Comparison of ENCODE assay signal across 8 cellular contexts in genomic region chr19:35936738-35937268, GRCh38. TPM values are rescaled to one million over a fixed set of nuclear protein-coding genes. Genes with fewer than 3 reads are reported as not detected.
A peak's percentile ranks its signal among the peaks of the same experiment; 100 is the strongest.
DNase-seq lines count a peak whose midpoint lies in the region; ATAC-seq, FAIRE-seq and TF ChIP-seq lines count a peak whose summit lies in the region.

No MANE protein-coding gene starts in this region.

- no peaks in the 10 kb centered on the region for H3K9me3 ChIP-seq in iPS-18c (ENCODE audit: control insufficient read depth, insufficient read depth, low read length)

- DNase-seq in NCI-H748 (lab: John Stamatoyannopoulos, UW; ENCODE audit: unreplicated experiment) (peak; percentile 28), NCI-H748 treated with DMSO at 0.1 percent for 48 hours (lab: John Stamatoyannopoulos, UW) (no peak), GM12891 (ENCODE audit: insufficient read length, low spot score) (no peak), NCI-H1694 (lab: John Stamatoyannopoulos, UW) (no peak), NCI-H1436 (lab: John Stamatoyannopoulos, UW) (no peak)
- no peak for DNase-seq in activated T-helper 1 cell treated with anti-CD3 and anti-CD28 coated beads, Interleukin-12 subunit alpha, Interleukin-12 subunit beta, Interleukin-2, Interleukin-4 antibody, amounts not matched to agents 30 ng/mL and 10 ng/mL and 1 ng/mL, durations not matched to agents 14 hours and 24 hours and 36 hours (ENCODE audit: low spot score)
- DNase-seq in stimulated activated naive CD8-positive, alpha-beta T cell treated with anti-CD3 and anti-CD28 coated beads, Interleukin-15, amount 100 ng/mL, for 72 hours, result no peak

- no peak for ATAC-seq in stimulated activated naive CD8-positive, alpha-beta T cell treated with anti-CD3 and anti-CD28 coated beads, Interleukin-15, amount 100 ng/mL, for 72 hours

- no peaks in the 10 kb centered on the region for H3K9me3 Mint-ChIP-seq in activated T-helper 1 cell treated with anti-CD3 and anti-CD28 coated beads, Interleukin-12 subunit alpha, Interleukin-12 subunit beta, Interleukin-2, Interleukin-4 antibody, amounts not matched to agents 30 ng/mL and 10 ng/mL and 1 ng/mL, durations not matched to agents 14 hours and 24 hours and 36 hours
- H3K9me3 Mint-ChIP-seq in stimulated activated naive CD8-positive, alpha-beta T cell treated with anti-CD3 and anti-CD28 coated beads, Interleukin-15, amount 100 ng/mL, for 72 hours, result no peaks in the 10 kb centered on the region

- no peak for TF ChIP-seq POLR2A in GM12891 (IDR thresholded peaks at IDR 0.05; ENCODE audit: low read depth, low read length)

- H3K27ac Mint-ChIP-seq in activated T-helper 1 cell treated with anti-CD3 and anti-CD28 coated beads, Interleukin-12 subunit alpha, Interleukin-12 subunit beta, Interleukin-2, Interleukin-4 antibody, amounts not matched to agents 30 ng/mL and 10 ng/mL and 1 ng/mL, durations not matched to agents 14 hours and 24 hours and 36 hours, result no peak overlapping the region
- no peak overlapping the region for H3K27ac Mint-ChIP-seq in stimulated activated naive CD8-positive, alpha-beta T cell treated with anti-CD3 and anti-CD28 coated beads, Interleukin-15, amount 100 ng/mL, for 72 hours

- peaks cover 28% of the 10 kb centered on the region for H3K4me1 Mint-ChIP-seq in activated T-helper 1 cell treated with anti-CD3 and anti-CD28 coated beads, Interleukin-12 subunit alpha, Interleukin-12 subunit beta, Interleukin-2, Interleukin-4 antibody, amounts not matched to agents 30 ng/mL and 10 ng/mL and 1 ng/mL, durations not matched to agents 14 hours and 24 hours and 36 hours (ENCODE audit: low read depth)
- H3K4me1 Mint-ChIP-seq in stimulated activated naive CD8-positive, alpha-beta T cell treated with anti-CD3 and anti-CD28 coated beads, Interleukin-15, amount 100 ng/mL, for 72 hours, result peaks cover 33% of the 10 kb centered on the region

- H3K27me3 Mint-ChIP-seq in activated T-helper 1 cell treated with anti-CD3 and anti-CD28 coated beads, Interleukin-12 subunit alpha, Interleukin-12 subunit beta, Interleukin-2, Interleukin-4 antibody, amounts not matched to agents 30 ng/mL and 10 ng/mL and 1 ng/mL, durations not matched to agents 14 hours and 24 hours and 36 hours (ENCODE audit: insufficient read depth), result no peaks in the 10 kb centered on the region
- H3K27me3 Mint-ChIP-seq in stimulated activated naive CD8-positive, alpha-beta T cell treated with anti-CD3 and anti-CD28 coated beads, Interleukin-15, amount 100 ng/mL, for 72 hours, result no peaks in the 10 kb centered on the region

- peaks cover 5% of the 10 kb centered on the region for H3K36me3 Mint-ChIP-seq in activated T-helper 1 cell treated with anti-CD3 and anti-CD28 coated beads, Interleukin-12 subunit alpha, Interleukin-12 subunit beta, Interleukin-2, Interleukin-4 antibody, amounts not matched to agents 30 ng/mL and 10 ng/mL and 1 ng/mL, durations not matched to agents 14 hours and 24 hours and 36 hours (ENCODE audit: low read depth)

- H3K4me3 ChIP-seq in iPS-18c (ENCODE audit: insufficient read depth, low read depth, low read length), result peak overlapping the region; percentile 68

- no peak for FAIRE-seq in GM12891 (lab: Jason Lieb, UNC)

- peak overlapping the region; percentile 81 for H3K4me3 Mint-ChIP-seq in activated T-helper 1 cell treated with anti-CD3 and anti-CD28 coated beads, Interleukin-12 subunit alpha, Interleukin-12 subunit beta, Interleukin-2, Interleukin-4 antibody, amounts not matched to agents 30 ng/mL and 10 ng/mL and 1 ng/mL, durations not matched to agents 14 hours and 24 hours and 36 hours
- H3K4me3 Mint-ChIP-seq in stimulated activated naive CD8-positive, alpha-beta T cell treated with anti-CD3 and anti-CD28 coated beads, Interleukin-15, amount 100 ng/mL, for 72 hours, result peak overlapping the region; percentile 69 to 78

- intact Hi-C loops in activated T-helper 1 cell treated with anti-CD3 and anti-CD28 coated beads, Interleukin-12 subunit alpha, Interleukin-12 subunit beta, Interleukin-2, Interleukin-4 antibody, amounts not matched to agents 30 ng/mL and 10 ng/mL and 1 ng/mL, durations not matched to agents 14 hours and 24 hours and 36 hours (cut with micrococcal nuclease), result loop anchor here (1.0 kb wide), 1 partner anchor 58 kb away; no protein-coding TSS in a partner anchor

TF ChIP-seq in GM12891, 5 proteins besides CTCF, POLR2A, EP300 and RAD21:
- TF ChIP-seq POLR2AphosphoS5 (IDR thresholded peaks at IDR 0.05; ENCODE audit: low read depth, low read length), result no peak
- no peak for TF ChIP-seq SPI1 (IDR thresholded peaks at IDR 0.05; ENCODE audit: low read depth, low read length)
- no peak for TF ChIP-seq POU2F2 (IDR thresholded peaks at IDR 0.05; ENCODE audit: low read depth, low read length)
- TF ChIP-seq TAF1 (IDR thresholded peaks at IDR 0.05; ENCODE audit: low read depth, low read length), result no peak
- TF ChIP-seq PAX5 (IDR thresholded peaks at IDR 0.05; ENCODE audit: insufficient read depth, low read length, severe bottlenecking), result no peak

RNA-seq across cellular contexts. Expression of gene LRFN3, which starts 0.6 kb away (rescaled TPM):
- 11.6 and 13.6 TPM in 2 replicates for total RNA-seq in activated T-helper 1 cell treated with anti-CD3 and anti-CD28 coated beads, Interleukin-12 subunit alpha, Interleukin-12 subunit beta, Interleukin-2, Interleukin-4 antibody, amounts not matched to agents 30 ng/mL and 10 ng/mL and 1 ng/mL, durations not matched to agents 14 hours and 24 hours and 36 hours
- polyA plus RNA-seq in GM12891 (2012; ENCODE audit: low read depth, missing spikeins), result 1.1 TPM

RNA-seq across cellular contexts. Expression of gene TYROBP, which starts 28.7 kb away (rescaled TPM):
- not detected in 2 replicates for total RNA-seq in activated T-helper 1 cell treated with anti-CD3 and anti-CD28 coated beads, Interleukin-12 subunit alpha, Interleukin-12 subunit beta, Interleukin-2, Interleukin-4 antibody, amounts not matched to agents 30 ng/mL and 10 ng/mL and 1 ng/mL, durations not matched to agents 14 hours and 24 hours and 36 hours
- polyA plus RNA-seq in GM12891 (2012; ENCODE audit: low read depth, missing spikeins), result 2.0 TPM

RNA-seq across cellular contexts. Expression of gene HCST, which starts 34.5 kb away (rescaled TPM):
- total RNA-seq in activated T-helper 1 cell treated with anti-CD3 and anti-CD28 coated beads, Interleukin-12 subunit alpha, Interleukin-12 subunit beta, Interleukin-2, Interleukin-4 antibody, amounts not matched to agents 30 ng/mL and 10 ng/mL and 1 ng/mL, durations not matched to agents 14 hours and 24 hours and 36 hours, result 58.5 and 62.2 TPM in 2 replicates
- 80.3 TPM for polyA plus RNA-seq in GM12891 (2012; ENCODE audit: low read depth, missing spikeins)

RNA-seq across cellular contexts. Expression of gene NFKBID, which starts 36.5 kb away (rescaled TPM):
- total RNA-seq in activated T-helper 1 cell treated with anti-CD3 and anti-CD28 coated beads, Interleukin-12 subunit alpha, Interleukin-12 subunit beta, Interleukin-2, Interleukin-4 antibody, amounts not matched to agents 30 ng/mL and 10 ng/mL and 1 ng/mL, durations not matched to agents 14 hours and 24 hours and 36 hours, result 163 and 164 TPM in 2 replicates
- 26.0 TPM for polyA plus RNA-seq in GM12891 (2012; ENCODE audit: low read depth, missing spikeins)

RNA-seq across cellular contexts. Expression of gene SDHAF1, which starts 58.2 kb away (rescaled TPM):
- 21.2 and 24.5 TPM in 2 replicates for total RNA-seq in activated T-helper 1 cell treated with anti-CD3 and anti-CD28 coated beads, Interleukin-12 subunit alpha, Interleukin-12 subunit beta, Interleukin-2, Interleukin-4 antibody, amounts not matched to agents 30 ng/mL and 10 ng/mL and 1 ng/mL, durations not matched to agents 14 hours and 24 hours and 36 hours
- polyA plus RNA-seq in GM12891 (2012; ENCODE audit: low read depth, missing spikeins), result 16.2 TPM
